10 cellular contexts compared by ENCODE assay signal in genomic region chr3:81778678-81779182, GRCh38. TPM values are rescaled to one million over a fixed set of nuclear protein-coding genes. Genes with fewer than 3 reads are reported as not detected.
A peak's percentile ranks its signal among the peaks of the same experiment; 100 is the strongest.
DNase-seq lines count a peak whose midpoint lies in the region; ATAC-seq and TF ChIP-seq lines count a peak whose summit lies in the region.
"Had no signal": no experiment of that assay in that cellular context is flagged by ENCODE, and none has a peak within 500 bp of the region (broad histone marks: within the 10 kb centered on the region; RNA-seq: fewer than 3 reads in every experiment).

No MANE protein-coding gene starts in this region.

- H4K91ac ChIP-seq in mesenchymal stem cell (ENCODE audit: low read length): no peak overlapping the region

- H3K4me1 ChIP-seq in HEK293 (ENCODE audit: control insufficient read depth, insufficient read depth, low read length) (no peaks in the 10 kb centered on the region), mesenchymal stem cell (ENCODE audit: control insufficient read depth, insufficient read depth, low read depth, low read length) (no peaks in the 10 kb centered on the region), esophagus squamous epithelium (no peaks in the 10 kb centered on the region)
- H3K4me1 ChIP-seq: suprapubic skin had no signal

- no peak overlapping the region for H3K4me3 ChIP-seq in HEK293 (ENCODE audit: low read depth, low read length)
- no peak overlapping the region for H3K4me3 ChIP-seq in mesenchymal stem cell (ENCODE audit: insufficient read depth in 1 of 2, low read depth in 1 of 2, low read length in 2 of 2)
- no peak overlapping the region for H3K4me3 ChIP-seq in esophagus squamous epithelium
- H3K4me3 ChIP-seq: suprapubic skin had no signal

- H3K4ac ChIP-seq in mesenchymal stem cell (ENCODE audit: low read depth in 1 of 2, low read length in 2 of 2): no peak overlapping the region

- H3K27ac ChIP-seq in HEK293 (ENCODE audit: extremely low read depth, low read depth, low read length): no peak overlapping the region
- no peak overlapping the region for H3K27ac ChIP-seq in mesenchymal stem cell (ENCODE audit: low read length, poor library complexity, severe bottlenecking)
- no peak overlapping the region for H3K27ac ChIP-seq in esophagus squamous epithelium
- H3K27ac ChIP-seq: suprapubic skin had no signal

- WGBS in mesenchymal stem cell: 93% methylated on average over 2 of the region's 4 CpGs
- WGBS in esophagus squamous epithelium, 2 donors: 53 to 54% methylated on average over 4 of the region's 4 CpGs

- no peak overlapping the region for H3K4me2 ChIP-seq in mesenchymal stem cell (ENCODE audit: low read length, poor library complexity, severe bottlenecking)

- H3K36me3 ChIP-seq in HEK293 (ENCODE audit: control insufficient read depth in 2 of 2, insufficient read depth in 1 of 2, low read length in 2 of 2): no peaks in the 10 kb centered on the region
- H3K36me3 ChIP-seq in mesenchymal stem cell (ENCODE audit: control insufficient read depth in 1 of 2, insufficient read depth in 2 of 2, low read depth in 1 of 2, low read length in 2 of 2): no peaks in the 10 kb centered on the region
- no peaks in the 10 kb centered on the region for H3K36me3 ChIP-seq in esophagus squamous epithelium
- H3K36me3 ChIP-seq: suprapubic skin had no signal

- H3K9me3 ChIP-seq in HEK293 (ENCODE audit: control insufficient read depth, insufficient read depth, low read depth, low read length): no peaks in the 10 kb centered on the region
- H3K9me3 ChIP-seq in mesenchymal stem cell (ENCODE audit: control insufficient read depth, low read length): no peaks in the 10 kb centered on the region
- no peaks in the 10 kb centered on the region for H3K9me3 ChIP-seq in esophagus squamous epithelium
- H3K9me3 ChIP-seq: suprapubic skin had no signal

- CTCF ChIA-PET in HEK293 (lab: Yijun Ruan, JAX): no interaction called here

- H2AFZ ChIP-seq in mesenchymal stem cell (ENCODE audit: low read depth, low read length): no peak overlapping the region

- no peaks in the 10 kb centered on the region for H3K27me3 ChIP-seq in mesenchymal stem cell (ENCODE audit: control insufficient read depth in 1 of 2, insufficient read depth in 1 of 2, low read length in 2 of 2)
- H3K27me3 ChIP-seq in esophagus squamous epithelium: no peaks in the 10 kb centered on the region
- H3K27me3 ChIP-seq: suprapubic skin had no signal

- H2BK12ac ChIP-seq in mesenchymal stem cell (ENCODE audit: low read length in 2 of 2): no peak overlapping the region

- H3K79me1 ChIP-seq in mesenchymal stem cell (replicated peaks; ENCODE audit: low read length, poor library complexity, severe bottlenecking): no peaks in the 10 kb centered on the region

- no peak for TF ChIP-seq CTCF in HEK293 (tag by site-specific recombination; IDR thresholded peaks at IDR 0.05)
- TF ChIP-seq CTCF in esophagus squamous epithelium (IDR thresholded peaks at IDR 0.05): no peak

- no peak overlapping the region for H2AK5ac ChIP-seq in mesenchymal stem cell (ENCODE audit: low read length, severe bottlenecking)

- POLR2A ChIA-PET in HEK293 (lab: Yijun Ruan, JAX): no interaction called here

- no peak overlapping the region for H4K8ac ChIP-seq in mesenchymal stem cell (ENCODE audit: low read length)

- no peak for TF ChIP-seq POLR2A in esophagus squamous epithelium (IDR thresholded peaks at IDR 0.05)

- H2BK5ac ChIP-seq in mesenchymal stem cell (ENCODE audit: low read depth, low read length, poor library complexity, severe bottlenecking): no peak overlapping the region

- H3K18ac ChIP-seq in mesenchymal stem cell (ENCODE audit: low read depth in 1 of 2, low read length in 2 of 2): no peak overlapping the region

- H2BK15ac ChIP-seq in mesenchymal stem cell (ENCODE audit: low read depth, poor library complexity, severe bottlenecking): no peak overlapping the region

- H3K14ac ChIP-seq in mesenchymal stem cell (ENCODE audit: low read length in 2 of 2): no peak overlapping the region

- intact Hi-C loops in esophagus squamous epithelium (cut with DNase I): no loop called here

- peak; percentile 27 for DNase-seq in NCI-H69 (lab: John Stamatoyannopoulos, UW)
- DNase-seq in mesenchymal stem cell: peak; percentile 70
- no peak for DNase-seq in 8988T
- DNase-seq in esophagus squamous epithelium (lab: John Stamatoyannopoulos, UW): no peak
- DNase-seq in activated CD4-positive, alpha-beta T cell treated with anti-CD3 and anti-CD28 coated beads for 1 hour: no peak
- DNase-seq: activated CD8-positive, alpha-beta memory T cell treated with anti-CD3 and anti-CD28 coated beads, Interleukin-2, amount 50 U/mL, for 48 hours; effector memory CD8-positive, alpha-beta T cell had no signal

- no peak overlapping the region for H2BK120ac ChIP-seq in mesenchymal stem cell (ENCODE audit: low read depth, low read length)

- ATAC-seq in GM18861 (IDR thresholded peaks at IDR 0.05; ENCODE audit: unreplicated experiment): peak; percentile 45
- ATAC-seq: effector memory CD8-positive, alpha-beta T cell had no signal

- no peak overlapping the region for H3K9ac ChIP-seq in mesenchymal stem cell (ENCODE audit: low read length)

- H3K23ac ChIP-seq in mesenchymal stem cell (ENCODE audit: low read length in 2 of 2): no peak overlapping the region

TF ChIP-seq in HEK293, 187 proteins besides CTCF, POLR2A, EP300 and RAD21:
- TF ChIP-seq PRDM6 (tag by site-specific recombination; IDR thresholded peaks at IDR 0.05) (0 out of 2 replicates have a peak, but pooled peaks have one; percentile 19), KLF1 (tag by site-specific recombination; IDR thresholded peaks at IDR 0.05) (no peak), ZNF169 (tag by site-specific recombination; IDR thresholded peaks at IDR 0.05) (no peak)

RNA-seq across cellular contexts. Expression of gene GBE1, which starts 17.3 kb away (rescaled TPM):
- polyA plus RNA-seq in mesenchymal stem cell (2013, experiment 1 of 2): 18.4 TPM
- polyA plus RNA-seq in mesenchymal stem cell (2013, experiment 2 of 2): 18.6 TPM
- total RNA-seq in esophagus squamous epithelium: 10 to 100 TPM; 19.2 to 37.2 (median 29.7) TPM

Comparison
In these comparisons a context has a peak if more than half of its experiments do, and no peak if none do; other contexts are left out.
1. DNase-seq: peak in NCI-H69 (single experiment) and mesenchymal stem cell (single experiment); none in 8988T (single experiment), esophagus squamous epithelium (single experiment) and activated CD4-positive, alpha-beta T cell treated with anti-CD3 and anti-CD28 coated beads for 1 hour (single experiment).